13 cellular contexts compared by ENCODE assay signal in genomic region chr14:89600029-89600428, GRCh38.
"Had no signal": no experiment of that assay in that cellular context is flagged by ENCODE, and none has a peak within 500 bp of the region (broad histone marks: within the 10 kb centered on the region; RNA-seq: fewer than 3 reads in every experiment).

No MANE protein-coding gene starts in this region.

- H3K27ac Mint-ChIP-seq: activated CD4-positive, alpha-beta memory T cell treated with anti-CD3 and anti-CD28 coated beads, Interleukin-2, amount 10 ng/mL, durations not matched to agents 7 days and 5 days; neural progenitor cell had no signal

- H3K27ac ChIP-seq: gastroesophageal sphincter, neural progenitor cell, right atrium auricular region, skin epidermis, transverse colon had no signal

- H3K4me3 ChIP-seq: gastroesophageal sphincter, neural progenitor cell, right atrium auricular region, skin epidermis, transverse colon had no signal

- H3K27me3 ChIP-seq: gastroesophageal sphincter, neural progenitor cell, right atrium auricular region, transverse colon had no signal

- DNase-seq: activated CD4-positive, alpha-beta memory T cell treated with anti-CD3 and anti-CD28 coated beads, Interleukin-2, amount 10 ng/mL, durations not matched to agents 7 days and 5 days; cortex of kidney; effector memory CD4-positive, alpha-beta T cell; kidney; SIG-M5; substantia nigra; T1000; transverse colon had no signal

- H3K27me3 Mint-ChIP-seq: activated CD4-positive, alpha-beta memory T cell treated with anti-CD3 and anti-CD28 coated beads, Interleukin-2, amount 10 ng/mL, durations not matched to agents 7 days and 5 days; central memory CD8-positive, alpha-beta T cell had no signal

- H3K4me1 ChIP-seq: gastroesophageal sphincter, transverse colon had no signal

- H3K4me3 Mint-ChIP-seq: activated CD4-positive, alpha-beta memory T cell treated with anti-CD3 and anti-CD28 coated beads, Interleukin-2, amount 10 ng/mL, durations not matched to agents 7 days and 5 days; central memory CD8-positive, alpha-beta T cell; neural progenitor cell had no signal

- H3K4me1 Mint-ChIP-seq: neural progenitor cell had no signal

- H3K36me3 ChIP-seq: gastroesophageal sphincter, right atrium auricular region had no signal

- ATAC-seq: gastroesophageal sphincter had no signal
